1 cellular context compared by ENCODE assay signal in the genomic region with DNA sequence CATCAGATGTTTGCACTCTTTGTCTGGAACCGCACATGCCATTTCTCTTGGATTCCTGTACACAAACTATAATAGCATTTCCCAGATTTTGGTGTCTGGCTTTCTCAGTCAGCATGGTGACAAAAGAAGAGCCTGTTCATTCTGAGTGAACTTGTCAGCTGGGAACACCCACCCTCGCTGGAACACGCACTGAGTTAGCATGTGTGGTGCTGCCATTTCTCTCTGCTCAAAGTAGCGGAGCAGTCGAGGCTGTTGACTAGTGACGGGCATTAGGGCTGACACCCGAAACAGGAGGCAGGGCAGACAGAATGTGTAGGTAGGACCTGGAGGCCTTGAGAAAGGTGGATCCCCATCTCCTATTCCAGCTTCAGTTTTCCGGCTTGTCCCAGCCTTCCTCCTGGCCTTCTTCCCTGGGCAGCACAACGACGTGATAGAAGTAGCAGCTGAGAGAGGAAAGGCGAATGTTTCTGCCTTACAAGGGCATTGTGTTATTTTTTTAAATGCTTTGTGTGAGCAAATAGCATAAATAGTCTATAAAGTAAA.
TF ChIP-seq lines count a peak whose summit lies in the region.

No MANE protein-coding gene starts in this region.

TF ChIP-seq in GM23338, 12 proteins besides CTCF, POLR2A, EP300 and RAD21 (continued from another document):
- TF ChIP-seq, protein P1, sequence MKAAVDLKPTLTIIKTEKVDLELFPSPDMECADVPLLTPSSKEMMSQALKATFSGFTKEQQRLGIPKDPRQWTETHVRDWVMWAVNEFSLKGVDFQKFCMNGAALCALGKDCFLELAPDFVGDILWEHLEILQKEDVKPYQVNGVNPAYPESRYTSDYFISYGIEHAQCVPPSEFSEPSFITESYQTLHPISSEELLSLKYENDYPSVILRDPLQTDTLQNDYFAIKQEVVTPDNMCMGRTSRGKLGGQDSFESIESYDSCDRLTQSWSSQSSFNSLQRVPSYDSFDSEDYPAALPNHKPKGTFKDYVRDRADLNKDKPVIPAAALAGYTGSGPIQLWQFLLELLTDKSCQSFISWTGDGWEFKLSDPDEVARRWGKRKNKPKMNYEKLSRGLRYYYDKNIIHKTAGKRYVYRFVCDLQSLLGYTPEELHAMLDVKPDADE (IDR thresholded peaks at IDR 0.05): no peak
